12 cellular contexts compared by ENCODE assay signal in genomic region chr16:3656491-3657468, GRCh38. TPM values are rescaled to one million over a fixed set of nuclear protein-coding genes. Genes with fewer than 3 reads are reported as not detected.
DNase-seq lines count a peak whose midpoint lies in the region; ATAC-seq and TF ChIP-seq lines count a peak whose summit lies in the region.
"Had no signal": no experiment of that assay in that cellular context is flagged by ENCODE, and none has a peak within 500 bp of the region (broad histone marks: within the 10 kb centered on the region; RNA-seq: fewer than 3 reads in every experiment).

No MANE protein-coding gene starts in this region.

- H3K27me3 ChIP-seq in CD4-positive, CD25-positive, alpha-beta regulatory T cell (ENCODE audit: control insufficient read depth, insufficient read depth, low read length), result no peaks in the 10 kb centered on the region
- no peaks in the 10 kb centered on the region for H3K27me3 ChIP-seq in upper lobe of left lung

- TF ChIP-seq CTCF in chondrocyte (IDR thresholded peaks at IDR 0.05), result no peak
- no peak for TF ChIP-seq CTCF in upper lobe of left lung (IDR thresholded peaks at IDR 0.05)

- peaks cover 24% of the 10 kb centered on the region for H3K36me3 Mint-ChIP-seq in CD4-positive, CD25-positive, alpha-beta regulatory T cell
- peaks cover 22% of the 10 kb centered on the region for H3K36me3 Mint-ChIP-seq in chondrocyte (ENCODE audit: low read depth)

- no peak overlapping the region for H3K4me3 Mint-ChIP-seq in CD4-positive, CD25-positive, alpha-beta regulatory T cell
- no peak overlapping the region for H3K4me3 Mint-ChIP-seq in chondrocyte (ENCODE audit: unreplicated experiment)
- H3K4me3 Mint-ChIP-seq: CD8-positive, alpha-beta T cell; GM23338 had no signal

- peak overlapping the region in 2 of 3 donors; percentile 20 to 46 for H3K27ac Mint-ChIP-seq in CD4-positive, CD25-positive, alpha-beta regulatory T cell
- H3K27ac Mint-ChIP-seq in chondrocyte (ENCODE audit: unreplicated experiment), result peak overlapping the region; percentile 5
- H3K27ac Mint-ChIP-seq: CD8-positive, alpha-beta T cell; GM23338 had no signal

- no peaks in the 10 kb centered on the region for H3K4me1 ChIP-seq in CD4-positive, CD25-positive, alpha-beta regulatory T cell (ENCODE audit: control insufficient read depth, insufficient read depth, low read length, poor library complexity, severe bottlenecking)
- no peaks in the 10 kb centered on the region for H3K4me1 ChIP-seq in upper lobe of left lung

- H3K27me3 Mint-ChIP-seq in CD4-positive, CD25-positive, alpha-beta regulatory T cell, result no peaks in the 10 kb centered on the region
- no peaks in the 10 kb centered on the region for H3K27me3 Mint-ChIP-seq in chondrocyte (ENCODE audit: low read depth)

- ATAC-seq in CD4-positive, CD25-positive, alpha-beta regulatory T cell (ENCODE audit: low read depth in 2 of 2), result peak; percentile 16 to 29
- ATAC-seq in GM18502 (IDR thresholded peaks at IDR 0.05; ENCODE audit: poor library complexity, unreplicated experiment), result no peak
- ATAC-seq in upper lobe of left lung (ENCODE audit: low FRiP score in 2 of 2), result no peak
- ATAC-seq: CD8-positive, alpha-beta T cell; GM23338 had no signal

- no peak overlapping the region for H3K4me3 ChIP-seq in CD4-positive, CD25-positive, alpha-beta regulatory T cell (ENCODE audit: low read depth, low read length)
- H3K4me3 ChIP-seq in upper lobe of left lung, result no peak overlapping the region
- H3K4me3 ChIP-seq: GM23338 had no signal

- no peaks in the 10 kb centered on the region for H3K9me3 Mint-ChIP-seq in CD4-positive, CD25-positive, alpha-beta regulatory T cell
- H3K9me3 Mint-ChIP-seq in chondrocyte (ENCODE audit: low read depth), result no peaks in the 10 kb centered on the region
- H3K9me3 Mint-ChIP-seq: CD8-positive, alpha-beta T cell; GM23338 had no signal

- peaks cover 50% of the 10 kb centered on the region for H3K36me3 ChIP-seq in CD4-positive, CD25-positive, alpha-beta regulatory T cell (ENCODE audit: control insufficient read depth, insufficient read depth, low read length)
- peaks cover 15 to 75% (median 51%) of the 10 kb centered on the region in 4 donors for H3K36me3 ChIP-seq in upper lobe of left lung

- 93 to 96% methylated on average over 9 to 34 of the region's 42 CpGs for WGBS in upper lobe of left lung, 2 donors

- TF ChIP-seq EP300 in upper lobe of left lung (IDR thresholded peaks at IDR 0.05), result no peak

- no peak overlapping the region for H3K27ac ChIP-seq in CD4-positive, CD25-positive, alpha-beta regulatory T cell (ENCODE audit: insufficient read depth, low read length, poor library complexity, severe bottlenecking)
- no peak overlapping the region for H3K27ac ChIP-seq in upper lobe of left lung

- no peaks in the 10 kb centered on the region for H3K9me3 ChIP-seq in CD4-positive, CD25-positive, alpha-beta regulatory T cell (ENCODE audit: control insufficient read depth in 2 of 2, low read length in 2 of 2)
- H3K9me3 ChIP-seq in upper lobe of left lung, result no peaks in the 10 kb centered on the region

- peaks cover 0 to 2% (median 0%) of the 10 kb centered on the region in 4 donors for H3K4me1 Mint-ChIP-seq in CD4-positive, CD25-positive, alpha-beta regulatory T cell
- H3K4me1 Mint-ChIP-seq in chondrocyte (ENCODE audit: low read depth), result peaks cover 7% of the 10 kb centered on the region

- no peak for TF ChIP-seq POLR2A in upper lobe of left lung (IDR thresholded peaks at IDR 0.05)

- peak in 1 of 3 donors; percentile 16 for DNase-seq in CD4-positive, CD25-positive, alpha-beta regulatory T cell
- DNase-seq in HCEC 1CT, result peak; percentile 9
- DNase-seq in chondrocyte (ENCODE audit: low spot score), result peak; percentile 73
- peak; percentile 55 for DNase-seq in renal cortical epithelial cell (ENCODE audit: low read depth)
- no peak for DNase-seq in C1 segment of cervical spinal cord (lab: John Stamatoyannopoulos, UW)
- DNase-seq in GM03348 (ENCODE audit: low spot score), result no peak
- no peak for DNase-seq in upper lobe of left lung
- DNase-seq: KBM-7, midbrain had no signal

RNA-seq across cellular contexts. Expression of gene DNASE1, which starts 2.3 kb away (rescaled TPM):
- total RNA-seq in CD4-positive, CD25-positive, alpha-beta regulatory T cell, result 41.9 TPM
- 1 to 10 TPM; 1.6 to 4.0 (median 3.6) TPM for polyA plus RNA-seq in CD4-positive, CD25-positive, alpha-beta regulatory T cell
- total RNA-seq in chondrocyte (10.3 to 17.8 TPM (median 12.2 TPM) in 3 replicates), renal cortical epithelial cell (9.4 and 52.6 TPM in 2 replicates), upper lobe of left lung (10 to 100 TPM in 4 of 6 donors, 1 to 10 TPM in 2; 6.4 to 34.6 (median 18.7) TPM)

RNA-seq across cellular contexts. Expression of gene SLX4, which starts 45.4 kb away (rescaled TPM):
- total RNA-seq in CD4-positive, CD25-positive, alpha-beta regulatory T cell, result 5.4 TPM
- under 1 TPM; 0.24 to 0.83 (median 0.42) TPM for polyA plus RNA-seq in CD4-positive, CD25-positive, alpha-beta regulatory T cell
- total RNA-seq in chondrocyte (9.3 to 11.8 TPM (median 9.9 TPM) in 3 replicates), renal cortical epithelial cell (1.6 and 5.5 TPM in 2 replicates), upper lobe of left lung (10 to 100 TPM in 1 of 6 donors, 1 to 10 TPM in 5; 4.6 to 10.5 (median 6.0) TPM)

Comparison
In these comparisons a context has a peak if more than half of its experiments do, and no peak if none do; other contexts are left out.
1. ATAC-seq: peak in CD4-positive, CD25-positive, alpha-beta regulatory T cell (2 of 2); none in GM18502 (single experiment) and upper lobe of left lung (0 of 2).
2. DNase-seq: peak in HCEC 1CT (single experiment), chondrocyte (single experiment) and renal cortical epithelial cell (single experiment); none in C1 segment of cervical spinal cord (0 of 14), GM03348 (single experiment) and upper lobe of left lung (0 of 2).